13 cellular contexts compared by ENCODE assay signal in genomic region chr20:37396520-37397075, GRCh38. TPM values are rescaled to one million over a fixed set of nuclear protein-coding genes. Genes with fewer than 3 reads are reported as not detected.
DNase-seq lines count a peak whose midpoint lies in the region; ATAC-seq lines count a peak whose summit lies in the region.
"Had no signal": no experiment of that assay in that cellular context is flagged by ENCODE, and none has a peak within 500 bp of the region (broad histone marks: within the 10 kb centered on the region; RNA-seq: fewer than 3 reads in every experiment).

No MANE protein-coding gene starts in this region.

- no peak overlapping the region for H2BK15ac ChIP-seq in mesendoderm (replicated peaks; ENCODE audit: low read depth)

- peaks cover 2% of the 10 kb centered on the region for H3K79me1 ChIP-seq in mesendoderm (ENCODE audit: low read length)

- H3K56ac ChIP-seq in mesendoderm (ENCODE audit: low read length), result peak overlapping the region; percentile 86

- no CpG with 5 or more reads among the region's 20 CpGs for WGBS in mesendoderm (ENCODE audit: extremely low coverage, insufficient coverage, low lambda C conversion rate)

- in situ Hi-C loops in ACHN (cut with HindIII; ENCODE audit: low pct_ligation_motif_present, low pct_unique_long_range_greater_than_20kb, low sequenced_read_pairs), result no loop called here

- H3K4me1 ChIP-seq in SJCRH30 (peaks cover 25% of the 10 kb centered on the region), mesendoderm (ENCODE audit: control insufficient read depth, low read depth, low read length) (peaks cover 8% of the 10 kb centered on the region)

- H3K4me2 ChIP-seq in mesendoderm (ENCODE audit: low read length), result peak overlapping the region; percentile 33

- H3K4me3 ChIP-seq in SJCRH30, result peak overlapping the region; percentile 52
- H3K4me3 ChIP-seq in mesendoderm (ENCODE audit: low read length), result no peak overlapping the region
- H3K4me3 ChIP-seq: mucosa of descending colon had no signal

- H2BK5ac ChIP-seq in mesendoderm (ENCODE audit: low read length), result no peak overlapping the region

- no peaks in the 10 kb centered on the region for H3K9me3 ChIP-seq in SJCRH30 (replicated peaks)
- H3K9me3 ChIP-seq: mucosa of descending colon had no signal

- no peak overlapping the region for H2BK120ac ChIP-seq in mesendoderm (ENCODE audit: low read depth, low read length)

- H4K8ac ChIP-seq in mesendoderm (ENCODE audit: low read depth, low read length), result no peak overlapping the region

- no peaks in the 10 kb centered on the region; the same call in 1 of the 2 replicates for H3K36me3 ChIP-seq in SJCRH30
- peaks cover 4% of the 10 kb centered on the region for H3K36me3 ChIP-seq in mesendoderm (ENCODE audit: control insufficient read depth, insufficient read depth, low read length)

- peak overlapping the region; percentile 72 for H3K9ac ChIP-seq in mesendoderm (ENCODE audit: low read length)

- H2AK5ac ChIP-seq in mesendoderm (ENCODE audit: low read length), result no peak overlapping the region

- no peak overlapping the region for H4K5ac ChIP-seq in mesendoderm (ENCODE audit: low read length)

- H3K27me3 ChIP-seq in SJCRH30, result no peaks in the 10 kb centered on the region
- no peaks in the 10 kb centered on the region for H3K27me3 ChIP-seq in mesendoderm (ENCODE audit: insufficient read depth, low read length, poor library complexity)

- H3K79me2 ChIP-seq in mesendoderm (ENCODE audit: control insufficient read depth, insufficient read depth, low read length), result no peaks in the 10 kb centered on the region

- peak overlapping the region; percentile 87 for H3K27ac ChIP-seq in SJCRH30
- H3K27ac ChIP-seq in mesendoderm (ENCODE audit: low read depth, low read length), result peak overlapping the region; percentile 10
- H3K27ac ChIP-seq: C4-2B had no signal

- DNase-seq in ELF-1 (ENCODE audit: low read depth, low spot score) (peak; percentile 96), NCI-H187 treated with DMSO at 0.1 percent for 48 hours (lab: John Stamatoyannopoulos, UW) (peak; percentile 40), SJCRH30 (peak; percentile 95 to 96), mesendoderm (peak; percentile 97), RPMI8226 (no peak), ACHN (no peak)
- DNase-seq: effector memory CD8-positive, alpha-beta T cell; small intestine; T1000 had no signal

- no peak overlapping the region for H3K23ac ChIP-seq in mesendoderm (ENCODE audit: low read length)

- ATAC-seq in activated CD4-positive, CD25-positive, alpha-beta regulatory T cell treated with anti-CD3 and anti-CD28 coated beads, Interleukin-2, amount 50 U/mL, for 24 hours, result no peak
- ATAC-seq in HG03280 (IDR thresholded peaks at IDR 0.05; ENCODE audit: unreplicated experiment), result no peak
- ATAC-seq: effector memory CD8-positive, alpha-beta T cell had no signal

- H3K18ac ChIP-seq in mesendoderm (ENCODE audit: low read length), result peak overlapping the region; percentile 29

- peak overlapping the region; percentile 43 for H3K4ac ChIP-seq in mesendoderm (ENCODE audit: low read depth, low read length)

RNA-seq across cellular contexts. Expression of gene SRC, which starts 50.7 kb away (rescaled TPM):
- 14.9 and 15.4 TPM in 2 replicates for total RNA-seq in SJCRH30 (2014; rRNA removed; shearing (Covaris generic))
- 18.4 TPM for polyA plus RNA-seq in mesendoderm (2013, experiment 1 of 2)
- 19.3 TPM for polyA plus RNA-seq in mesendoderm (2013, experiment 2 of 2)

Comparison
In these comparisons a context has a peak if more than half of its experiments do, and no peak if none do; other contexts are left out.
1. DNase-seq: peak in ELF-1 (single experiment), NCI-H187 treated with DMSO at 0.1 percent for 48 hours (single experiment), SJCRH30 (2 of 2) and mesendoderm (single experiment); none in RPMI8226 (single experiment) and ACHN (single experiment).